ENCODE assay signal across 20 cellular contexts in the genomic region with DNA sequence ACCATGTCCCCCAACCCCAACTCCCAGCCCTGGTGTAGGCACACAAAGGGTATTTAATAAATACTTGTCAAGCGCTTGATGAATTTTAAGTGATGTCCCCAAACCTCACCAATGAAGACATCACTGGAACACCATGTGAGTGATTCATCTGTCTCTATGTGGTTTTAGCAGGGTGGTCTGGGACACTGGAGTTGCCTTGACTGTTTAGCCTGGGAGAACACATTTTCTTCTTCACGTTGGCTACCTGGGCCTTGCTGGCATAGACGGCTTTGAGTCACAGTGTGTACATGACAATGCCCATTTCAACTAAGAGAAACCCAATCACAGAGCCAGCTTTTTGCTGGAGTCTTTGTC. TPM values are rescaled to one million over a fixed set of nuclear protein-coding genes. Genes with fewer than 3 reads are reported as not detected.
"Had no signal": no experiment of that assay in that cellular context is flagged by ENCODE, and none has a peak within 500 bp of the region (broad histone marks: within the 10 kb centered on the region; RNA-seq: fewer than 3 reads in every experiment).

No MANE protein-coding gene starts in this region.

- DNase-seq: IMR-90, Karpas-422, KG1, MG63, NCI-H1092, NCI-H1105 treated with DMSO at 0.1 percent for 48 hours, NCI-H1417 treated with DMSO at 0.1 percent for 48 hours, NCI-H146, NCI-H1694 treated with DMSO at 0.1 percent for 48 hours, NCI-H1930, NCI-H2081, NCI-H2107, NCI-H2227 treated with DMSO at 0.1 percent for 48 hours, NCI-H524, NCI-H526 treated with DMSO at 0.1 percent for 48 hours, NCI-H748 treated with DMSO at 0.1 percent for 48 hours, SHP77 treated with DMSO at 0.1 percent for 48 hours, SJCRH30 had no signal

RNA-seq across cellular contexts. Expression of gene SHH, which starts 24.8 kb away (rescaled TPM):
- total RNA-seq: Right ventricle myocardium inferior, RPMI7951, SJCRH30 had no signal
